In the genomic region with DNA sequence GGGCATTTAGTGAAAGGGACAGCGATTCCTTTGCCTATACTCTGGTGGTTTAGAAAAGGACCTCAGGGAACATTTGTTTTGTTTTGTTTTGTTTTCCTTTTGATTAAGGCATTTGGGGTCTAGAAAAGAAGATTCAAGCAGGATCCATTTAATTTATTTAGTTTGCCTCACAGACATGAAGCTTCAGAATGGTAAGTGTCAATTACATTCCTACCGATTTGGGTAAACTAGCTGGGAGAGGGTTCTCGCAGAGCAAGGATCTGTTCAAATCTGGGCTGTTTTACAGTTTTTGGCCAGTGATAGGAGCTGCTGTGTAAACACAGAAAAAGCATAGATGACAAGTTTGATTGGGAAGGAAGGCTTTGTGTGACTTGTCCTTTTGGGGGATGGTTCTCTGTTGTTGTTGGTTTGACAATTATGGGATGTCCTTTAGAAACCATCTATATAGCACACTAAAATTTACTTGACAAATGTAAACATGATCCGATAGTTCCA, we compare ENCODE assay signal across 30 cellular contexts.
A peak's percentile ranks its signal among the peaks of the same experiment; 100 is the strongest.
DNase-seq lines count a peak whose midpoint lies in the region; TF ChIP-seq lines count a peak whose summit lies in the region.
"Had no signal": no experiment of that assay in that cellular context is flagged by ENCODE, and none has a peak within 500 bp of the region (broad histone marks: within the 10 kb centered on the region; RNA-seq: fewer than 3 reads in every experiment).

No MANE protein-coding gene starts in this region.

- H3K4me1 ChIP-seq in ectodermal cell (ENCODE audit: control insufficient read depth, insufficient read depth, low read length) (peaks cover 18% of the 10 kb centered on the region), Caco-2 (no peaks in the 10 kb centered on the region)
- H3K4me1 ChIP-seq: colonic mucosa had no signal

- H3K36me3 ChIP-seq in ectodermal cell (ENCODE audit: control insufficient read depth, insufficient read depth, low read length) (no peaks in the 10 kb centered on the region), Caco-2 (ENCODE audit: control insufficient read depth, insufficient read depth, low read length) (no peaks in the 10 kb centered on the region)
- H3K36me3 ChIP-seq: colonic mucosa, MG63, thoracic aorta, WERI-Rb-1 had no signal

- no peak for TF ChIP-seq CTCF in Caco-2 (IDR thresholded peaks at IDR 0.05; ENCODE audit: insufficient read depth in 1 of 2, low read depth in 1 of 2, low read length in 1 of 2, severe bottlenecking in 1 of 2, unreplicated experiment in 1 of 2)

- H3K36me3 Mint-ChIP-seq in Caco-2 (ENCODE audit: insufficient read depth, unreplicated experiment): no peaks in the 10 kb centered on the region
- no peaks in the 10 kb centered on the region for H3K36me3 Mint-ChIP-seq in activated naive CD4-positive, alpha-beta T cell treated with anti-CD3 and anti-CD28 coated beads, Interleukin-2, amount 10 ng/mL, durations not matched to agents 7 days and 5 days

- peak overlapping the region; percentile 20 for H3K27ac ChIP-seq in ectodermal cell (ENCODE audit: insufficient read depth, low read depth, low read length, poor library complexity, severe bottlenecking)
- H3K27ac ChIP-seq in skin epidermis: peak overlapping the region in 16 of 21 experiments; percentile 1 to 85 (median 64)
- H3K27ac ChIP-seq: colonic mucosa, thoracic aorta, WERI-Rb-1 had no signal

- H3K27ac Mint-ChIP-seq in Caco-2 (ENCODE audit: unreplicated experiment): no peak overlapping the region
- no peak overlapping the region for H3K27ac Mint-ChIP-seq in activated naive CD4-positive, alpha-beta T cell treated with anti-CD3 and anti-CD28 coated beads, Interleukin-2, amount 10 ng/mL, durations not matched to agents 7 days and 5 days
- H3K27ac Mint-ChIP-seq: activated CD4-positive, alpha-beta T cell treated with anti-CD3 and anti-CD28 coated beads, Interleukin-2, amount 10 ng/mL, durations not matched to agents 24 days and 14 days; effector memory CD8-positive, alpha-beta T cell had no signal

- H3K4me3 Mint-ChIP-seq in Caco-2 (ENCODE audit: unreplicated experiment): no peak overlapping the region
- no peak overlapping the region for H3K4me3 Mint-ChIP-seq in activated naive CD4-positive, alpha-beta T cell treated with anti-CD3 and anti-CD28 coated beads, Interleukin-2, amount 10 ng/mL, durations not matched to agents 7 days and 5 days
- H3K4me3 Mint-ChIP-seq: activated CD4-positive, alpha-beta T cell treated with anti-CD3 and anti-CD28 coated beads, Interleukin-2, amount 10 ng/mL, durations not matched to agents 24 days and 14 days; activated T-cell treated with anti-CD3 and anti-CD28 coated beads, Interleukin-2, amount 50 U/mL, for 4 hours; effector memory CD8-positive, alpha-beta T cell; H9 had no signal

- WGBS in ectodermal cell, 2 experiments: 74 to 86% methylated on average over 3 to 4 of the region's 4 CpGs

- POLR2A ChIA-PET in Caco-2 (lab: Charles Lee): no interaction called here

- peak; percentile 24 for DNase-seq in GM03348 (ENCODE audit: low spot score)
- DNase-seq in medulla oblongata (ENCODE audit: extremely low spot score): peak; percentile 7
- no peak for DNase-seq in Caco-2
- no peak for DNase-seq in A172 (ENCODE audit: low spot score)
- no peak for DNase-seq in NCI-H1417 treated with DMSO at 0.1 percent for 48 hours (lab: John Stamatoyannopoulos, UW)
- no peak for DNase-seq in activated naive CD4-positive, alpha-beta T cell treated with anti-CD3 and anti-CD28 coated beads, Interleukin-2, amount 10 ng/mL, durations not matched to agents 7 days and 5 days
- DNase-seq: activated CD4-positive, alpha-beta T cell treated with anti-CD3 and anti-CD28 coated beads, Interleukin-2, amount 10 ng/mL, durations not matched to agents 24 days and 14 days; activated naive CD4-positive, alpha-beta T cell; activated T-cell treated with anti-CD3 and anti-CD28 coated beads, Interleukin-2, amount 50 U/mL, for 4 hours; colonic mucosa; COR-L47; effector memory CD8-positive, alpha-beta T cell; GF-D8; H9; MG63; mucosa of descending colon; NCI-H1417; NCI-H2081; NCI-H226; NCI-H748 treated with DMSO at 0.1 percent for 48 hours; posterior cingulate gyrus; right cardiac atrium; SIG-M5; stimulated activated CD4-positive, alpha-beta T cell treated with anti-CD3 and anti-CD28 coated beads, Interleukin-4, amount 100 ng/mL, for 4 hours; stimulated activated naive CD4-positive, alpha-beta T cell; T1000; WERI-Rb-1 had no signal

- no peaks in the 10 kb centered on the region for H3K9me3 ChIP-seq in ectodermal cell (ENCODE audit: control insufficient read depth, low read length)
- H3K9me3 ChIP-seq in Caco-2: 0 out of 2 replicates have a peak, but pooled peaks cover 2% of the 10 kb centered on the region
- H3K9me3 ChIP-seq: colonic mucosa, mucosa of descending colon, thoracic aorta had no signal

- no peaks in the 10 kb centered on the region for H3K9me3 Mint-ChIP-seq in Caco-2 (ENCODE audit: unreplicated experiment)
- peaks cover 3% of the 10 kb centered on the region for H3K9me3 Mint-ChIP-seq in activated naive CD4-positive, alpha-beta T cell treated with anti-CD3 and anti-CD28 coated beads, Interleukin-2, amount 10 ng/mL, durations not matched to agents 7 days and 5 days
- H3K9me3 Mint-ChIP-seq: activated CD4-positive, alpha-beta T cell treated with anti-CD3 and anti-CD28 coated beads, Interleukin-2, amount 10 ng/mL, durations not matched to agents 24 days and 14 days; activated T-cell treated with anti-CD3 and anti-CD28 coated beads, Interleukin-2, amount 50 U/mL, for 4 hours had no signal

- CTCF ChIA-PET in Caco-2 (lab: Charles Lee): no interaction called here
- CTCF ChIA-PET in activated naive CD4-positive, alpha-beta T cell treated with anti-CD3 and anti-CD28 coated beads, Interleukin-2, amount 10 ng/mL, durations not matched to agents 7 days and 5 days (lab: Charles Lee): no interaction called here

- H3K4me3 ChIP-seq in ectodermal cell (ENCODE audit: insufficient read depth, low read depth, low read length) (no peak overlapping the region), skin epidermis (peak overlapping the region; percentile 3 to 33 (median 16)), Caco-2 (ENCODE audit: low read depth, low read length) (no peak overlapping the region)
- H3K4me3 ChIP-seq: colonic mucosa, MG63, mucosa of descending colon, thoracic aorta had no signal

- BruUV-seq in Caco-2 (replicated peaks; lab: Mats Ljungman, UMichigan): no TSS peak

- H3K27me3 Mint-ChIP-seq in Caco-2 (ENCODE audit: insufficient read depth, unreplicated experiment): no peaks in the 10 kb centered on the region
- no peaks in the 10 kb centered on the region for H3K27me3 Mint-ChIP-seq in activated naive CD4-positive, alpha-beta T cell treated with anti-CD3 and anti-CD28 coated beads, Interleukin-2, amount 10 ng/mL, durations not matched to agents 7 days and 5 days
- H3K27me3 Mint-ChIP-seq: activated CD4-positive, alpha-beta T cell treated with anti-CD3 and anti-CD28 coated beads, Interleukin-2, amount 10 ng/mL, durations not matched to agents 24 days and 14 days; effector memory CD8-positive, alpha-beta T cell had no signal

- H3K27me3 ChIP-seq in ectodermal cell (ENCODE audit: control insufficient read depth, insufficient read depth, low read length, poor library complexity, severe bottlenecking): no peaks in the 10 kb centered on the region
- H3K27me3 ChIP-seq in Caco-2 (replicated peaks; ENCODE audit: control insufficient read depth, insufficient read depth, low read length): no peaks in the 10 kb centered on the region
- H3K27me3 ChIP-seq: colonic mucosa, MG63 had no signal

- intact Hi-C loops in Caco-2 (cut with micrococcal nuclease; ENCODE audit: unreplicated experiment): no loop called here

- peaks cover 9% of the 10 kb centered on the region for H3K4me1 Mint-ChIP-seq in Caco-2 (ENCODE audit: low read depth, unreplicated experiment)
- peaks cover 2% of the 10 kb centered on the region for H3K4me1 Mint-ChIP-seq in activated naive CD4-positive, alpha-beta T cell treated with anti-CD3 and anti-CD28 coated beads, Interleukin-2, amount 10 ng/mL, durations not matched to agents 7 days and 5 days
- H3K4me1 Mint-ChIP-seq: activated CD4-positive, alpha-beta T cell treated with anti-CD3 and anti-CD28 coated beads, Interleukin-2, amount 10 ng/mL, durations not matched to agents 24 days and 14 days had no signal

Comparison
In these comparisons a context has a peak if more than half of its experiments do, and no peak if none do; other contexts are left out.
1. DNase-seq: peak in GM03348 (single experiment) and medulla oblongata (single experiment); none in Caco-2 (0 of 2), A172 (single experiment), NCI-H1417 treated with DMSO at 0.1 percent for 48 hours (single experiment) and activated naive CD4-positive, alpha-beta T cell treated with anti-CD3 and anti-CD28 coated beads, Interleukin-2, amount 10 ng/mL, durations not matched to agents 7 days and 5 days (single experiment).
2. H3K4me3 ChIP-seq: peak in skin epidermis (7 of 7); none in ectodermal cell (single experiment) and Caco-2 (single experiment).